ENCODE assay signal across 1 cellular context in the genomic region with DNA sequence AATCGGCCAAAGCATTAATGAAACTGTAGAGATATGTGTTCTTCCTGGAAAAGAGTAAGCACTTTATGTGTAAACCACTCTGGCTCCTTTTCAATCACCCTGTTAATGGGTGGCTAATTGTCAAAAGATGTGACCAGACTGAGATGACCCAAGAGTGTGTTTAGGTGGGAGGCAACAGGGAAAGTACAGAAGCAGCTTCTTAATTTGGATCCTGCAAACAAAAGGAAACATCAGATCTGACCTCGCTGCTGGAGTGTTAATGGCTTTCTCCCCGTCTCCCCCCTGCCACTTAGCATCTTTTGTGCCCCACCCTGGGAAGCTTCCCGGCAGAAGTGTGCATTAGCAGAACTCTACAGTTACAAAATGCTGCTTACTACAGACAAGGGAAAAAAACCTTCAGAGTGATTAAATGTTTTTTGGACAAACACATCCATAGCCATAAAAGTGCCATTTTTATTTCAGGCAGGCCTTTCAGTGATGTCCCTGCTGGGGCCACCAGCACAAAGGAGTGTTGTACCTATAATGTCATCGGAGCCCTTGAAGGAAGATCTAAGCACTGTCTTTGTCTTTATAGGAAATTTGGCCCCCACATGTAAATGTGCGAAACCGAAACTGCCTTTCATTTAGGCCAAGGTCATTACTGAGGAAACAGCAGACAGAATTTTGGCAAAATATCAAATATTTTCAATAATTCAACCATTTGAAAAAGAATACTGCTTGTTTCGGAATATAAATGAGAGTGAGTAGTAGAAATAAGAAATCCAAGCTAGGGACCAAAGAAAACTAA.
TF ChIP-seq lines count a peak whose summit lies in the region.

No MANE protein-coding gene starts in this region.

TF ChIP-seq in GM23338, 12 proteins besides CTCF, POLR2A, EP300 and RAD21:
- TF ChIP-seq, protein P1, sequence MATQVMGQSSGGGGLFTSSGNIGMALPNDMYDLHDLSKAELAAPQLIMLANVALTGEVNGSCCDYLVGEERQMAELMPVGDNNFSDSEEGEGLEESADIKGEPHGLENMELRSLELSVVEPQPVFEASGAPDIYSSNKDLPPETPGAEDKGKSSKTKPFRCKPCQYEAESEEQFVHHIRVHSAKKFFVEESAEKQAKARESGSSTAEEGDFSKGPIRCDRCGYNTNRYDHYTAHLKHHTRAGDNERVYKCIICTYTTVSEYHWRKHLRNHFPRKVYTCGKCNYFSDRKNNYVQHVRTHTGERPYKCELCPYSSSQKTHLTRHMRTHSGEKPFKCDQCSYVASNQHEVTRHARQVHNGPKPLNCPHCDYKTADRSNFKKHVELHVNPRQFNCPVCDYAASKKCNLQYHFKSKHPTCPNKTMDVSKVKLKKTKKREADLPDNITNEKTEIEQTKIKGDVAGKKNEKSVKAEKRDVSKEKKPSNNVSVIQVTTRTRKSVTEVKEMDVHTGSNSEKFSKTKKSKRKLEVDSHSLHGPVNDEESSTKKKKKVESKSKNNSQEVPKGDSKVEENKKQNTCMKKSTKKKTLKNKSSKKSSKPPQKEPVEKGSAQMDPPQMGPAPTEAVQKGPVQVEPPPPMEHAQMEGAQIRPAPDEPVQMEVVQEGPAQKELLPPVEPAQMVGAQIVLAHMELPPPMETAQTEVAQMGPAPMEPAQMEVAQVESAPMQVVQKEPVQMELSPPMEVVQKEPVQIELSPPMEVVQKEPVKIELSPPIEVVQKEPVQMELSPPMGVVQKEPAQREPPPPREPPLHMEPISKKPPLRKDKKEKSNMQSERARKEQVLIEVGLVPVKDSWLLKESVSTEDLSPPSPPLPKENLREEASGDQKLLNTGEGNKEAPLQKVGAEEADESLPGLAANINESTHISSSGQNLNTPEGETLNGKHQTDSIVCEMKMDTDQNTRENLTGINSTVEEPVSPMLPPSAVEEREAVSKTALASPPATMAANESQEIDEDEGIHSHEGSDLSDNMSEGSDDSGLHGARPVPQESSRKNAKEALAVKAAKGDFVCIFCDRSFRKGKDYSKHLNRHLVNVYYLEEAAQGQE (IDR thresholded peaks at IDR 0.05; ENCODE audit: unreplicated experiment): no peak
- no peak for TF ChIP-seq NANOG (IDR thresholded peaks at IDR 0.05; ENCODE audit: borderline replicate concordance)
- no peak for TF ChIP-seq POLR2AphosphoS5 (IDR thresholded peaks at IDR 0.05; ENCODE audit: low read depth)
- no peak for TF ChIP-seq STAT1 (IDR thresholded peaks at IDR 0.05; ENCODE audit: unreplicated experiment)
- TF ChIP-seq JUNB (IDR thresholded peaks at IDR 0.05; ENCODE audit: unreplicated experiment): no peak
- TF ChIP-seq, protein P2, sequence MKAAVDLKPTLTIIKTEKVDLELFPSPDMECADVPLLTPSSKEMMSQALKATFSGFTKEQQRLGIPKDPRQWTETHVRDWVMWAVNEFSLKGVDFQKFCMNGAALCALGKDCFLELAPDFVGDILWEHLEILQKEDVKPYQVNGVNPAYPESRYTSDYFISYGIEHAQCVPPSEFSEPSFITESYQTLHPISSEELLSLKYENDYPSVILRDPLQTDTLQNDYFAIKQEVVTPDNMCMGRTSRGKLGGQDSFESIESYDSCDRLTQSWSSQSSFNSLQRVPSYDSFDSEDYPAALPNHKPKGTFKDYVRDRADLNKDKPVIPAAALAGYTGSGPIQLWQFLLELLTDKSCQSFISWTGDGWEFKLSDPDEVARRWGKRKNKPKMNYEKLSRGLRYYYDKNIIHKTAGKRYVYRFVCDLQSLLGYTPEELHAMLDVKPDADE (IDR thresholded peaks at IDR 0.05): no peak
- TF ChIP-seq EZH2phosphoT487 (IDR thresholded peaks at IDR 0.05; ENCODE audit: unreplicated experiment): no peak
- TF ChIP-seq ZNF114 (CRISPR knock-in tag; IDR thresholded peaks at IDR 0.05): no peak
- TF ChIP-seq, protein P3, sequence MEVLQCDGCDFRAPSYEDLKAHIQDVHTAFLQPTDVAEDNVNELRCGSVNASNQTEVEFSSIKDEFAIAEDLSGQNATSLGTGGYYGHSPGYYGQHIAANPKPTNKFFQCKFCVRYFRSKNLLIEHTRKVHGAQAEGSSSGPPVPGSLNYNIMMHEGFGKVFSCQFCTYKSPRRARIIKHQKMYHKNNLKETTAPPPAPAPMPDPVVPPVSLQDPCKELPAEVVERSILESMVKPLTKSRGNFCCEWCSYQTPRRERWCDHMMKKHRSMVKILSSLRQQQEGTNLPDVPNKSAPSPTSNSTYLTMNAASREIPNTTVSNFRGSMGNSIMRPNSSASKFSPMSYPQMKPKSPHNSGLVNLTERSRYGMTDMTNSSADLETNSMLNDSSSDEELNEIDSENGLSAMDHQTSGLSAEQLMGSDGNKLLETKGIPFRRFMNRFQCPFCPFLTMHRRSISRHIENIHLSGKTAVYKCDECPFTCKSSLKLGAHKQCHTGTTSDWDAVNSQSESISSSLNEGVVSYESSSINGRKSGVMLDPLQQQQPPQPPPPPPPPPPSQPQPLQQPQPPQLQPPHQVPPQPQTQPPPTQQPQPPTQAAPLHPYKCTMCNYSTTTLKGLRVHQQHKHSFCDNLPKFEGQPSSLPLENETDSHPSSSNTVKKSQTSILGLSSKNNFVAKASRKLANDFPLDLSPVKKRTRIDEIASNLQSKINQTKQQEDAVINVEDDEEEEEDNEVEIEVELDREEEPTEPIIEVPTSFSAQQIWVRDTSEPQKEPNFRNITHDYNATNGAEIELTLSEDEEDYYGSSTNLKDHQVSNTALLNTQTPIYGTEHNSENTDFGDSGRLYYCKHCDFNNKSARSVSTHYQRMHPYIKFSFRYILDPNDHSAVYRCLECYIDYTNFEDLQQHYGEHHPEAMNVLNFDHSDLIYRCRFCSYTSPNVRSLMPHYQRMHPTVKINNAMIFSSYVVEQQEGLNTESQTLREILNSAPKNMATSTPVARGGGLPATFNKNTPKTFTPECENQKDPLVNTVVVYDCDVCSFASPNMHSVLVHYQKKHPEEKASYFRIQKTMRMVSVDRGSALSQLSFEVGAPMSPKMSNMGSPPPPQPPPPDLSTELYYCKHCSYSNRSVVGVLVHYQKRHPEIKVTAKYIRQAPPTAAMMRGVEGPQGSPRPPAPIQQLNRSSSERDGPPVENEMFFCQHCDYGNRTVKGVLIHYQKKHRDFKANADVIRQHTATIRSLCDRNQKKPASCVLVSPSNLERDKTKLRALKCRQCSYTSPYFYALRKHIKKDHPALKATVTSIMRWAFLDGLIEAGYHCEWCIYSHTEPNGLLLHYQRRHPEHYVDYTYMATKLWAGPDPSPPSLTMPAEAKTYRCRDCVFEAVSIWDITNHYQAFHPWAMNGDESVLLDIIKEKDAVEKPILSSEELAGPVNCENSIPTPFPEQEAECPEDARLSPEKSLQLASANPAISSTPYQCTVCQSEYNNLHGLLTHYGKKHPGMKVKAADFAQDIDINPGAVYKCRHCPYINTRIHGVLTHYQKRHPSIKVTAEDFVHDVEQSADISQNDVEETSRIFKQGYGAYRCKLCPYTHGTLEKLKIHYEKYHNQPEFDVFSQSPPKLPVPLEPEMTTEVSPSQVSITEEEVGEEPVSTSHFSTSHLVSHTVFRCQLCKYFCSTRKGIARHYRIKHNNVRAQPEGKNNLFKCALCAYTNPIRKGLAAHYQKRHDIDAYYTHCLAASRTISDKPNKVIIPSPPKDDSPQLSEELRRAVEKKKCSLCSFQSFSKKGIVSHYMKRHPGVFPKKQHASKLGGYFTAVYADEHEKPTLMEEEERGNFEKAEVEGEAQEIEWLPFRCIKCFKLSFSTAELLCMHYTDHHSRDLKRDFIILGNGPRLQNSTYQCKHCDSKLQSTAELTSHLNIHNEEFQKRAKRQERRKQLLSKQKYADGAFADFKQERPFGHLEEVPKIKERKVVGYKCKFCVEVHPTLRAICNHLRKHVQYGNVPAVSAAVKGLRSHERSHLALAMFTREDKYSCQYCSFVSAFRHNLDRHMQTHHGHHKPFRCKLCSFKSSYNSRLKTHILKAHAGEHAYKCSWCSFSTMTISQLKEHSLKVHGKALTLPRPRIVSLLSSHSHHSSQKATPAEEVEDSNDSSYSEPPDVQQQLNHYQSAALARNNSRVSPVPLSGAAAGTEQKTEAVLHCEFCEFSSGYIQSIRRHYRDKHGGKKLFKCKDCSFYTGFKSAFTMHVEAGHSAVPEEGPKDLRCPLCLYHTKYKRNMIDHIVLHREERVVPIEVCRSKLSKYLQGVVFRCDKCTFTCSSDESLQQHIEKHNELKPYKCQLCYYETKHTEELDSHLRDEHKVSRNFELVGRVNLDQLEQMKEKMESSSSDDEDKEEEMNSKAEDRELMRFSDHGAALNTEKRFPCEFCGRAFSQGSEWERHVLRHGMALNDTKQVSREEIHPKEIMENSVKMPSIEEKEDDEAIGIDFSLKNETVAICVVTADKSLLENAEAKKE (CRISPR knock-in tag; IDR thresholded peaks at IDR 0.05): no peak
- TF ChIP-seq ZNF331 (CRISPR knock-in tag; IDR thresholded peaks at IDR 0.05; ENCODE audit: low read depth): no peak
- no peak for TF ChIP-seq EZH2 (IDR thresholded peaks at IDR 0.05; ENCODE audit: low read depth, unreplicated experiment)
- TF ChIP-seq CREB1 (CRISPR knock-in tag; IDR thresholded peaks at IDR 0.05; ENCODE audit: low read depth): no peak
TF ChIP-seq in GM23338: peak in this region for 0.
